ENCODE assay signal across 31 cellular contexts in the genomic region with DNA sequence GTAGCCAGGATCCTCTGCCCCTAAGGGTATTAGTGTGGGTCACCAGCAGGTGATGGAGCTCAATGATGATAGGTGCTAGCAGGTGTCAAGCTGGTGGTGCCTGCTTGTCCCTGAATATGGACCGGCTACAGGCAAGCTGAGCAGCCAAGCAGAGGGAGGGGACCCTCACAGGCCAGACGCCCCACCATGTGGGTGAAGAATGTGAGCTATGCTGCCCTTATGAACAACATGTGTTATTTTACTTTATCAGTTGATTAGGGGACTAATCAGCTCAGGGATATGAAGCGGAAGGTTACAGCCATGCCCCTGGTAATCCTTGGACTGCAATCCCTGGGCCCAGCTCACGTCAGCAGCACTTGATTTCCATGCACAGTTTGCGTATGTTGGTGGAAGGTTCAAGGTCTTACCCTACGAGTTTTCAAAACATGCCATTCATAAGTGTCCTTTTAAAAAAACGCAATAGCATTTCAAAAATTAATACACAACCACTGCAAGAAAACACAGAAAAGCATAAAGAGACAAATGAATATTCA.
"Had no signal": no experiment of that assay in that cellular context is flagged by ENCODE, and none has a peak within 500 bp of the region (broad histone marks: within the 10 kb centered on the region; RNA-seq: fewer than 3 reads in every experiment).

No MANE protein-coding gene starts in this region.

- H3K4me2 ChIP-seq: PC-9 had no signal

- ATAC-seq: body of pancreas, K562, Right ventricle myocardium inferior had no signal

- H3K9me3 Mint-ChIP-seq: activated B cell treated with CpG ODN at 0.5 μM for 24 hours; activated CD4-positive, alpha-beta memory T cell treated with anti-CD3 and anti-CD28 coated beads for 36 hours; activated naive CD4-positive, alpha-beta T cell treated with anti-CD3 and anti-CD28 coated beads, Interleukin-2, amount 10 ng/mL, durations not matched to agents 7 days and 5 days; activated naive CD8-positive, alpha-beta T cell treated with anti-CD3 and anti-CD28 coated beads for 36 hours had no signal

- H2AFZ ChIP-seq: PC-9 had no signal

- H3K36me3 ChIP-seq: breast epithelium had no signal

- H3K27me3 ChIP-seq: body of pancreas, breast epithelium had no signal

- H3K27ac ChIP-seq: body of pancreas, breast epithelium, PC-9, RWPE1, VCaP had no signal

- H3K27me3 Mint-ChIP-seq: activated B cell treated with CpG ODN at 0.5 μM for 24 hours; activated CD4-positive, alpha-beta memory T cell treated with anti-CD3 and anti-CD28 coated beads for 36 hours; activated naive CD8-positive, alpha-beta T cell treated with anti-CD3 and anti-CD28 coated beads for 36 hours had no signal

- FAIRE-seq: astrocyte, K562, RCC 7860 had no signal

- H3K36me3 Mint-ChIP-seq: activated CD4-positive, alpha-beta memory T cell treated with anti-CD3 and anti-CD28 coated beads for 36 hours; activated naive CD4-positive, alpha-beta T cell treated with anti-CD3 and anti-CD28 coated beads, Interleukin-2, amount 10 ng/mL, durations not matched to agents 7 days and 5 days; activated naive CD8-positive, alpha-beta T cell treated with anti-CD3 and anti-CD28 coated beads for 36 hours had no signal

- H3K27ac Mint-ChIP-seq: activated B cell treated with CpG ODN at 0.5 μM for 24 hours; activated CD4-positive, alpha-beta memory T cell treated with anti-CD3 and anti-CD28 coated beads for 36 hours; activated naive CD4-positive, alpha-beta T cell treated with anti-CD3 and anti-CD28 coated beads, Interleukin-2, amount 10 ng/mL, durations not matched to agents 7 days and 5 days; activated naive CD8-positive, alpha-beta T cell treated with anti-CD3 and anti-CD28 coated beads for 36 hours had no signal

- DNase-seq: activated B cell treated with CpG ODN at 0.5 μM for 24 hours; activated CD4-positive, alpha-beta memory T cell treated with anti-CD3 and anti-CD28 coated beads for 36 hours; activated CD4-positive, alpha-beta T cell treated with anti-CD3 and anti-CD28 coated beads for 4 hours; activated CD4-positive, alpha-beta T cell treated with anti-CD3 and anti-CD28 coated beads, Interleukin-2, amount 50 U/mL, for 1 hour; activated CD4-positive, CD25-positive, alpha-beta regulatory T cell treated with anti-CD3 and anti-CD28 coated beads, Interleukin-2, amount 50 U/mL, for 72 hours; activated CD8-positive, alpha-beta memory T cell treated with anti-CD3 and anti-CD28 coated beads, Interleukin-2, amount 50 U/mL, for 48 hours; activated effector memory CD4-positive, alpha-beta T cell treated with Interleukin-2 at 50 U/mL for 16 hours; activated naive CD4-positive, alpha-beta T cell treated with anti-CD3 and anti-CD28 coated beads, Interleukin-2, amount 10 ng/mL, durations not matched to agents 7 days and 5 days; activated naive CD8-positive, alpha-beta T cell treated with anti-CD3 and anti-CD28 coated beads for 36 hours; activated T-cell treated with anti-CD3 and anti-CD28 coated beads, Interleukin-2, amount 50 U/mL, for 48 hours; body of pancreas; NCI-H1092 treated with DMSO at 0.1 percent for 48 hours; NCI-H1417 treated with DMSO at 0.1 percent for 48 hours; NCI-H187 treated with DMSO at 0.1 percent for 48 hours; NCI-H2081 treated with DMSO at 0.1 percent for 48 hours; NCI-H226; NCI-H446 treated with DMSO at 0.1 percent for 48 hours; NCI-H524; NCI-H69; PC-9; SW 1271; T-helper 1 cell; T-helper 2 cell; T-helper 9 cell had no signal

- H3K4me1 Mint-ChIP-seq: activated naive CD4-positive, alpha-beta T cell treated with anti-CD3 and anti-CD28 coated beads, Interleukin-2, amount 10 ng/mL, durations not matched to agents 7 days and 5 days had no signal

- H3K9me3 ChIP-seq: body of pancreas, breast epithelium had no signal

- H3K4me3 ChIP-seq: body of pancreas, breast epithelium, K562, PC-9 had no signal

- H3K4me1 ChIP-seq: body of pancreas, breast epithelium had no signal

- H3K4me3 Mint-ChIP-seq: activated B cell treated with CpG ODN at 0.5 μM for 24 hours; activated CD4-positive, alpha-beta memory T cell treated with anti-CD3 and anti-CD28 coated beads for 36 hours; activated naive CD4-positive, alpha-beta T cell treated with anti-CD3 and anti-CD28 coated beads, Interleukin-2, amount 10 ng/mL, durations not matched to agents 7 days and 5 days; activated naive CD8-positive, alpha-beta T cell treated with anti-CD3 and anti-CD28 coated beads for 36 hours had no signal
